1 cellular context compared by ENCODE assay signal in the genomic region with DNA sequence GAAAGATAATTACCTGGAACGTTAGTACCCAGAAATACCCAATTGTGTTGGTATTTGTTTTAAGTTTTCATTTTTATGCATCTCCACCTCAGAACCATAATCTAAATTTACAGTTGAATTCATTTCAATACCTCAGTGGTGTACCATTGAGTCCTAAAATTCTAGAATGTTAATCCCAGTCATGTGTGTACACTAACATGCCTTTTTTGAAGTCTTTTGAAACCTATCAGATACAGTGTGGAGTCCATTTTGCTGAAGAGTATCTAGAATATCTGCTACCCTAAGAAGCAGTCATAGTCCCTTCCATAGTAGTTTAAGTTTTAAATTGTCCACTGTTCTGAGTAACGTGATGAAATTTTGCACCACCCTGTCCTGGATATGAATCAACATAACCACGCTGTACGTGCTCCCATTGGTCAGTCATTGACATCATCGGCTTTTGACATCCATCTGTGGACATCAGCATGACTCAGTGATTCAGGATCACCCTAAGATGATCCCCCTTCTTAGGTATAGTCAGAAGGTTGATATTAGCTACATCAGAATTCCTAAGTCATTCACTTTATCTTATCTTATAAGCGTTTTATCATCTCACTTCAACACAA.
TF ChIP-seq lines count a peak whose summit lies in the region.

No MANE protein-coding gene starts in this region.

TF ChIP-seq in GM12891, 5 proteins besides CTCF, POLR2A, EP300 and RAD21:
- no peak for TF ChIP-seq PAX5 (IDR thresholded peaks at IDR 0.05; ENCODE audit: insufficient read depth, low read length, severe bottlenecking)
- no peak for TF ChIP-seq SPI1 (IDR thresholded peaks at IDR 0.05; ENCODE audit: low read depth, low read length)
- no peak for TF ChIP-seq POLR2AphosphoS5 (IDR thresholded peaks at IDR 0.05; ENCODE audit: low read depth, low read length)
- TF ChIP-seq TAF1 (IDR thresholded peaks at IDR 0.05; ENCODE audit: low read depth, low read length) = no peak
- TF ChIP-seq POU2F2 (IDR thresholded peaks at IDR 0.05; ENCODE audit: low read depth, low read length) = no peak
